15 cellular contexts compared by ENCODE assay signal in the genomic region with DNA sequence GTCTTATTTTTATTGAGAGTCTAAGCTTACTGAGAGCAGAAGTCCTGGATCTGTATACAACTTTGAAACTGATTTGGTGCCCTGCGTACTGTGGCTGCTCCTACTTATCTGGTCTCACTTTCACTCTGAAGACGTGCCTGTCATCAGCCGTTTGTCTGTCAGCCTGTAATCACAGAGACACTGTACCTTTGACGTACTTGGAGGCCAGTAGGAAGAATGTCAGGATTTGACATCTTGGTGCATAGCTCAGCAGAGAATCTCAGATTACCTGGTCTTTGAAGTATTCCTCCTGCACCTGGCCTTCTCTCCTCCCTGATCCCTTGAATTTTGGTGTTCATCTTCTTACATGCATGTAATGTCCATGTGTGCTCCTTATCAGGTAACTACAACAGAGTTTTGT.
DNase-seq lines count a peak whose midpoint lies in the region; ATAC-seq and TF ChIP-seq lines count a peak whose summit lies in the region.
"Had no signal": no experiment of that assay in that cellular context is flagged by ENCODE, and none has a peak within 500 bp of the region (broad histone marks: within the 10 kb centered on the region; RNA-seq: fewer than 3 reads in every experiment).

No MANE protein-coding gene starts in this region.

- no peak for TF ChIP-seq CTCF in nephron (IDR thresholded peaks at IDR 0.05; ENCODE audit: unreplicated experiment in 3 of 3)

- H3K4me1 Mint-ChIP-seq in nephron: peaks cover 81% of the 10 kb centered on the region

- no peaks in the 10 kb centered on the region for H3K9me3 Mint-ChIP-seq in nephron
- H3K9me3 Mint-ChIP-seq: CD4-positive, alpha-beta T cell had no signal

- ATAC-seq in GM18868 (IDR thresholded peaks at IDR 0.05; ENCODE audit: unreplicated experiment) (peak; percentile 51), GM21619 (IDR thresholded peaks at IDR 0.05; ENCODE audit: unreplicated experiment) (peak; percentile 31), HG03280 (IDR thresholded peaks at IDR 0.05; ENCODE audit: unreplicated experiment) (peak; percentile 42), HG02981 (IDR thresholded peaks at IDR 0.05; ENCODE audit: unreplicated experiment) (no peak)
- no peak for ATAC-seq in activated CD4-positive, CD25-positive, alpha-beta regulatory T cell treated with anti-CD3 and anti-CD28 coated beads, Interleukin-2, amount 50 U/mL, for 24 hours

- H3K27ac Mint-ChIP-seq in nephron: peak overlapping the region in 2 of 3 experiments; percentile 4 to 19
- H3K27ac Mint-ChIP-seq: CD4-positive, alpha-beta T cell had no signal

- no peak overlapping the region for H3K4me3 Mint-ChIP-seq in nephron
- H3K4me3 Mint-ChIP-seq: CD4-positive, alpha-beta T cell had no signal

- H3K36me3 Mint-ChIP-seq in nephron (ENCODE audit: low read depth): peaks cover 10% of the 10 kb centered on the region

- DNase-seq in UCSD-AML1 (lab: John Stamatoyannopoulos, UW; ENCODE audit: unreplicated experiment) (no peak), AG08395 (ENCODE audit: low spot score) (no peak)
- DNase-seq: activated CD4-positive, CD25-positive, alpha-beta regulatory T cell treated with anti-CD3 and anti-CD28 coated beads, Interleukin-2, amount 50 U/mL, for 72 hours; CD4-positive, alpha-beta T cell; effector CD4-positive, alpha-beta T cell; foreskin melanocyte; GDM1; kidney glomerular epithelial cell; NCI-H2081 had no signal

- H3K27me3 Mint-ChIP-seq in nephron (ENCODE audit: low read depth): no peaks in the 10 kb centered on the region
- H3K27me3 Mint-ChIP-seq: CD4-positive, alpha-beta T cell had no signal

Comparison
In these comparisons a context has a peak if more than half of its experiments do, and no peak if none do; other contexts are left out.
1. ATAC-seq: peak in GM18868 (single experiment), GM21619 (single experiment) and HG03280 (single experiment); none in HG02981 (single experiment) and activated CD4-positive, CD25-positive, alpha-beta regulatory T cell treated with anti-CD3 and anti-CD28 coated beads, Interleukin-2, amount 50 U/mL, for 24 hours (0 of 2).